17 cellular contexts compared by ENCODE assay signal in the genomic region with DNA sequence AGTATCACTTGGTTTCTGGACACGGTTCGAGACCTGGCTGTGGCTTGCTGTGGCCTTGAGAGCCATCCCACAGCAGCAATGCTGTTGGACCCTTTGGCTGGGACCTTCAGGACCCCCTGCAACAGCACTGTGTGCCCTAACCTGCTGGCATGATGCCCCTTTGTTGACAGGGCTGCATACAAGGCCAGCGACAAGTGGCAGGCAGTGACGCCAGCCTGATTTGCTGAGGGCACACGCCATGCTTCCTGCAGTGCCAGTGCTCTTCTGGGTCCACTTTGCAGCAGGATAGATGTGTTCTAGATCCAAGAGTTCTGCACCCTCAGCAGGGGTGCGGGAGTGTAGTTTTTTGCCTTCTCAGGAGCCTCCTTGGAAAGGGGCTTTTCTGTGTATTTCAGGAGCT. TPM values are rescaled to one million over a fixed set of nuclear protein-coding genes. Genes with fewer than 3 reads are reported as not detected.
DNase-seq lines count a peak whose midpoint lies in the region; ATAC-seq, FAIRE-seq and TF ChIP-seq lines count a peak whose summit lies in the region.
"Had no signal": no experiment of that assay in that cellular context is flagged by ENCODE, and none has a peak within 500 bp of the region (broad histone marks: within the 10 kb centered on the region; RNA-seq: fewer than 3 reads in every experiment).

No MANE protein-coding gene starts in this region.

- no peak for ATAC-seq in activated T-helper 17 cell treated with anti-CD3 and anti-CD28 coated beads, Interleukin-2, amount 50 U/mL, for 72 hours (replicated peaks)
- no peak for ATAC-seq in lung (ENCODE audit: insufficient read depth, low FRiP score)

- H3K36me3 ChIP-seq in esophagus (ENCODE audit: control insufficient read depth in 2 of 2, insufficient read depth in 2 of 2, low read length in 1 of 2) (peaks cover 0 to 5% of the 10 kb centered on the region in 2 donors), lung (ENCODE audit: control insufficient read depth in 2 of 2, insufficient read depth in 2 of 2, low read length in 2 of 2) (peaks cover 0 to 8% of the 10 kb centered on the region in 2 donors), small intestine (ENCODE audit: control insufficient read depth in 2 of 2, insufficient read depth in 2 of 2, low read length in 2 of 2) (peaks cover 0 to 2% of the 10 kb centered on the region in 2 donors)

- H3K4me1 ChIP-seq in esophagus (ENCODE audit: control insufficient read depth in 2 of 2, insufficient read depth in 2 of 2, low read length in 1 of 2) (peaks cover 9 to 17% of the 10 kb centered on the region in 2 donors), lung (ENCODE audit: control insufficient read depth in 2 of 2, insufficient read depth in 2 of 2, low read length in 2 of 2) (peaks cover 8 to 17% of the 10 kb centered on the region in 2 donors), small intestine (ENCODE audit: control insufficient read depth in 2 of 2, insufficient read depth in 1 of 2, low read depth in 1 of 2, low read length in 1 of 2) (peaks cover 6 to 9% of the 10 kb centered on the region in 2 donors)

- DNase-seq in lung (ENCODE audit: low spot score) (no peak), Ammon's horn (ENCODE audit: low spot score) (no peak), NCI-H524 (lab: John Stamatoyannopoulos, UW) (no peak), small intestine (no peak)
- DNase-seq in stimulated activated naive CD4-positive, alpha-beta T cell (lab: John Stamatoyannopoulos, UW) = no peak
- DNase-seq: activated B cell treated with CpG ODN at 0.5 μM for 24 hours; NCI-H2029; NCI-H526; nucleus accumbens; stimulated activated CD4-positive, alpha-beta T cell treated with anti-CD3 and anti-CD28 coated beads, Interleukin-12 subunit alpha, Interleukin-12 subunit beta, amount 100 ng/mL, for 4 hours; SW 1271 had no signal

- peaks cover 11% of the 10 kb centered on the region for H3K4me1 Mint-ChIP-seq in activated T-helper 17 cell treated with anti-CD3 and anti-CD28 coated beads, Interleukin-2, amount 50 U/mL, for 72 hours

- WGBS in esophagus, 2 donors = 78 to 91% methylated on average over 6 of the region's 6 CpGs
- 90% methylated on average over 6 of the region's 6 CpGs for WGBS in lung, 2 donors
- 93 to 96% (median 94%) methylated on average over 6 of the region's 6 CpGs for WGBS in small intestine, 3 donors

- H3K27ac ChIP-seq in esophagus (ENCODE audit: low read depth in 2 of 2, low read length in 1 of 2) (peak overlapping the region; percentile 29 to 88), lung (ENCODE audit: low read depth in 1 of 2, low read length in 1 of 2) (peak overlapping the region; percentile 88 to 92), temporal lobe (ENCODE audit: low read depth, low read length) (peak overlapping the region; percentile 96), small intestine (ENCODE audit: low read depth in 1 of 2, low read length in 1 of 2) (peak overlapping the region in 1 of 2 donors; percentile 82)

- H3K36me3 Mint-ChIP-seq in activated T-helper 17 cell treated with anti-CD3 and anti-CD28 coated beads, Interleukin-2, amount 50 U/mL, for 72 hours (ENCODE audit: low read depth) = peaks cover 37% of the 10 kb centered on the region

- no peak for FAIRE-seq in small intestine (lab: Jason Lieb, UNC)
- FAIRE-seq: GM12891 had no signal

- no peak for TF ChIP-seq CTCF in lung (IDR thresholded peaks at IDR 0.05; ENCODE audit: control extremely low read depth, extremely low read depth)

- peaks cover 6% of the 10 kb centered on the region for H3K9me3 Mint-ChIP-seq in activated T-helper 17 cell treated with anti-CD3 and anti-CD28 coated beads, Interleukin-2, amount 50 U/mL, for 72 hours

- H3K27me3 ChIP-seq in esophagus (ENCODE audit: control insufficient read depth in 1 of 2, insufficient read depth in 2 of 2, low read length in 2 of 2) (no peaks in the 10 kb centered on the region), lung (ENCODE audit: control insufficient read depth, insufficient read depth) (no peaks in the 10 kb centered on the region), small intestine (ENCODE audit: control insufficient read depth in 2 of 2, insufficient read depth in 2 of 2, low read length in 2 of 2) (no peaks in the 10 kb centered on the region)
- H3K27me3 ChIP-seq: suprapubic skin had no signal

- H3K27me3 Mint-ChIP-seq in activated T-helper 17 cell treated with anti-CD3 and anti-CD28 coated beads, Interleukin-2, amount 50 U/mL, for 72 hours = no peaks in the 10 kb centered on the region
- H3K27me3 Mint-ChIP-seq: activated B cell treated with CpG ODN at 0.5 μM for 24 hours had no signal

- peak overlapping the region; percentile 29 for H3K27ac Mint-ChIP-seq in activated T-helper 17 cell treated with anti-CD3 and anti-CD28 coated beads, Interleukin-2, amount 50 U/mL, for 72 hours
- H3K27ac Mint-ChIP-seq: activated B cell treated with CpG ODN at 0.5 μM for 24 hours had no signal

- H3K4me3 Mint-ChIP-seq in activated T-helper 17 cell treated with anti-CD3 and anti-CD28 coated beads, Interleukin-2, amount 50 U/mL, for 72 hours = no peak overlapping the region
- H3K4me3 Mint-ChIP-seq: activated B cell treated with CpG ODN at 0.5 μM for 24 hours, CD14-positive monocyte had no signal

- H3K9me3 ChIP-seq in esophagus (ENCODE audit: control insufficient read depth in 2 of 2, insufficient read depth in 1 of 2, low read depth in 1 of 2, low read length in 1 of 2) = no peaks in the 10 kb centered on the region
- H3K9me3 ChIP-seq in lung (ENCODE audit: control insufficient read depth in 2 of 2, insufficient read depth in 1 of 2, low read length in 1 of 2) = no peaks in the 10 kb centered on the region
- H3K9me3 ChIP-seq in small intestine (ENCODE audit: control insufficient read depth, low read depth) = no peaks in the 10 kb centered on the region
- H3K9me3 ChIP-seq: suprapubic skin had no signal

- H3K4me3 ChIP-seq in esophagus (ENCODE audit: low read depth in 1 of 2, low read length in 2 of 2) (no peak overlapping the region), lung (no peak overlapping the region), small intestine (ENCODE audit: low read depth in 1 of 2, low read length in 2 of 2) (no peak overlapping the region)
- H3K4me3 ChIP-seq: suprapubic skin had no signal

RNA-seq across cellular contexts. Expression of gene COQ8A, which starts 32.8 kb away (rescaled TPM):
- 10 to 100 TPM; 28.8 to 43.1 TPM for total RNA-seq in activated T-helper 17 cell treated with anti-CD3 and anti-CD28 coated beads, Interleukin-2, amount 50 U/mL, for 72 hours
- 10 to 100 TPM; 15.9 to 19.9 TPM for polyA plus RNA-seq in esophagus
- total RNA-seq in lung = 10 to 100 TPM; 27.4 to 50.5 TPM
- 10 to 100 TPM; 16.2 to 30.7 TPM for polyA plus RNA-seq in lung
- total RNA-seq in temporal lobe = 16.7 TPM
- 10 to 100 TPM; 35.7 to 52.6 (median 50.4) TPM for polyA plus RNA-seq in small intestine
